In the genomic region with DNA sequence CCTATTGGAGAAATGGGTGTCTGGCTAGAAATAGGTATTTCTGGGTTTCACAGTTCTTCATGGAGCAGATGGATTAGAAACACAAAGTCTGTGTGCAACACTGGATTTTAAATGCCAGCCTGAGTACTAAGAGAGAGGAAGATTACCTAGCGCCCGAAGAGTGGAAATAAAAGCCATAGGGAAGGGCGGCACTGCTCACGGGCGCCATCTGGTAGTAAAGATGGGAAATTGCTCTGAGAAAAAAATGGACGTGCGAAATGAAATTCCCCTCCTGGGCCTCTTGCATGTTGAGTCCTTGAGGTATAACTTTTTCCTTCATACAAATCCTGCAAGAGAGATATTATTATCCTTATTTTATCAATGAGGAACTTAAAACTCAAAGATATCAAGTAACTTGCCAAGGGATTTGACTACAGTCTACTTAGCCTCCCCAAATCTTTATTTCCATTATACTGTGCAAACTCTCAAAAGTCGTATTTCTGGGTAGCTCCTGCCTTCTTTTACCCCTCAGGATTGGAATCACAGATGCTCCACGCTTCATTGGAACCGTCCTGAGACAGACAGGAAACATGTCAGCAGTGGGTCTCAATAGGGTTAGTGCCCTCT, we compare ENCODE assay signal across 1 cellular context.
TF ChIP-seq lines count a peak whose summit lies in the region.

No MANE protein-coding gene starts in this region.

TF ChIP-seq in K562, 482 proteins besides CTCF, POLR2A, EP300 and RAD21 (continued from another document):
- TF ChIP-seq ETV6 (IDR thresholded peaks at IDR 0.05; ENCODE audit: borderline replicate concordance in 1 of 2, low read depth in 2 of 2, low read length in 1 of 2), result no peak
- TF ChIP-seq ETV6 (CRISPR knock-in tag; IDR thresholded peaks at IDR 0.05; ENCODE audit: borderline replicate concordance), result no peak
- 0 out of 2 replicates have a peak, but pooled peaks have one; percentile 27 for TF ChIP-seq SMAD4 (CRISPR knock-in tag; conservative IDR thresholded peaks at IDR 0.05)
- peak; percentile 35; the same call in 1 of the 2 replicates for TF ChIP-seq JUND (IDR thresholded peaks at IDR 0.05; ENCODE audit: borderline replicate concordance, low read depth, low read length)
- no peak; the same call in 2 of the 3 replicates for TF ChIP-seq JUND (tag; IDR thresholded peaks at IDR 0.05; ENCODE audit: borderline replicate concordance, low read depth, low read length)
- TF ChIP-seq L3MBTL2 (IDR thresholded peaks at IDR 0.05), result peak; percentile 40; the same call in 1 of the 2 replicates
- peak; percentile 33 for TF ChIP-seq BRD9 (IDR thresholded peaks at IDR 0.05; ENCODE audit: low read depth, partially characterized antibody)
- TF ChIP-seq, protein P1, sequence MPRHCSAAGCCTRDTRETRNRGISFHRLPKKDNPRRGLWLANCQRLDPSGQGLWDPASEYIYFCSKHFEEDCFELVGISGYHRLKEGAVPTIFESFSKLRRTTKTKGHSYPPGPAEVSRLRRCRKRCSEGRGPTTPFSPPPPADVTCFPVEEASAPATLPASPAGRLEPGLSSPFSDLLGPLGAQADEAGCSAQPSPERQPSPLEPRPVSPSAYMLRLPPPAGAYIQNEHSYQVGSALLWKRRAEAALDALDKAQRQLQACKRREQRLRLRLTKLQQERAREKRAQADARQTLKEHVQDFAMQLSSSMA (CRISPR knock-in tag; IDR thresholded peaks at IDR 0.05), result no peak
- TF ChIP-seq ZNF384 (IDR thresholded peaks at IDR 0.05; ENCODE audit: low read depth, low read length), result peak; percentile 81
- peak; percentile 84 for TF ChIP-seq SMC3 (conservative IDR thresholded peaks at IDR 0.05; ENCODE audit: insufficient read depth, low read depth, low read length)
- TF ChIP-seq, protein P2, sequence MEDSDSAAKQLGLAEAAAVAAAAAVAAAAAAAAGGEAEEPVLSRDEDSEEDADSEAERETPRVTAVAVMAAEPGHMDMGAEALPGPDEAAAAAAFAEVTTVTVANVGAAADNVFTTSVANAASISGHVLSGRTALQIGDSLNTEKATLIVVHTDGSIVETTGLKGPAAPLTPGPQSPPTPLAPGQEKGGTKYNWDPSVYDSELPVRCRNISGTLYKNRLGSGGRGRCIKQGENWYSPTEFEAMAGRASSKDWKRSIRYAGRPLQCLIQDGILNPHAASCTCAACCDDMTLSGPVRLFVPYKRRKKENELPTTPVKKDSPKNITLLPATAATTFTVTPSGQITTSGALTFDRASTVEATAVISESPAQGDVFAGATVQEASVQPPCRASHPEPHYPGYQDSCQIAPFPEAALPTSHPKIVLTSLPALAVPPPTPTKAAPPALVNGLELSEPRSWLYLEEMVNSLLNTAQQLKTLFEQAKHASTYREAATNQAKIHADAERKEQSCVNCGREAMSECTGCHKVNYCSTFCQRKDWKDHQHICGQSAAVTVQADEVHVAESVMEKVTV (CRISPR knock-in tag; IDR thresholded peaks at IDR 0.05), result peak; percentile 89
- 0 out of 2 replicates have a peak, but pooled peaks have one; percentile 13 for TF ChIP-seq KLF16 (IDR thresholded peaks at IDR 0.05)
- TF ChIP-seq, protein P3, sequence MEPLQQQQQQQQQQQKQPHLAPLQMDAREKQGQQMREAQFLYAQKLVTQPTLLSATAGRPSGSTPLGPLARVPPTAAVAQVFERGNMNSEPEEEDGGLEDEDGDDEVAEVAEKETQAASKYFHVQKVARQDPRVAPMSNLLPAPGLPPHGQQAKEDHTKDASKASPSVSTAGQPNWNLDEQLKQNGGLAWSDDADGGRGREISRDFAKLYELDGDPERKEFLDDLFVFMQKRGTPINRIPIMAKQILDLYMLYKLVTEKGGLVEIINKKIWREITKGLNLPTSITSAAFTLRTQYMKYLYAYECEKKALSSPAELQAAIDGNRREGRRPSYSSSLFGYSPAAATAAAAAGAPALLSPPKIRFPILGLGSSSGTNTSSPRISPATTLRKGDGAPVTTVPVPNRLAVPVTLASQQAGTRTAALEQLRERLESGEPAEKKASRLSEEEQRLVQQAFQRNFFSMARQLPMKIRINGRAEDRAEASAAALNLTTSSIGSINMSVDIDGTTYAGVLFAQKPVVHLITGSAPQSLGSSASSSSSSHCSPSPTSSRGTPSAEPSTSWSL (CRISPR knock-in tag; IDR thresholded peaks at IDR 0.05; ENCODE audit: borderline replicate concordance), result no peak
- TF ChIP-seq RB1 (IDR thresholded peaks at IDR 0.05; ENCODE audit: low read depth), result peak; percentile 27; the same call in 1 of the 2 replicates
- TF ChIP-seq YY1 (IDR thresholded peaks at IDR 0.05; ENCODE audit: borderline replicate concordance in 1 of 3, control insufficient read depth in 1 of 3, extremely low read depth in 1 of 3, insufficient read depth in 3 of 3, insufficient read length in 1 of 3, insufficient replicate concordance in 2 of 3, low read depth in 1 of 3, low read length in 2 of 3), result peak in 1 of 3 experiments; percentile 55
- no peak for TF ChIP-seq RFX5 (IDR thresholded peaks at IDR 0.05; ENCODE audit: low read depth, low read length)
- TF ChIP-seq MYNN (IDR thresholded peaks at IDR 0.05), result peak; percentile 78; the same call in 1 of the 2 replicates
- no peak for TF ChIP-seq MYNN (CRISPR knock-in tag; IDR thresholded peaks at IDR 0.05)
- TF ChIP-seq ARID2 (IDR thresholded peaks at IDR 0.05), result peak; percentile 67; the same call in 1 of the 2 replicates
- TF ChIP-seq CXXC5 (CRISPR knock-in tag; IDR thresholded peaks at IDR 0.05), result 0 out of 2 replicates have a peak, but pooled peaks have one; percentile 26
- TF ChIP-seq, protein P4, sequence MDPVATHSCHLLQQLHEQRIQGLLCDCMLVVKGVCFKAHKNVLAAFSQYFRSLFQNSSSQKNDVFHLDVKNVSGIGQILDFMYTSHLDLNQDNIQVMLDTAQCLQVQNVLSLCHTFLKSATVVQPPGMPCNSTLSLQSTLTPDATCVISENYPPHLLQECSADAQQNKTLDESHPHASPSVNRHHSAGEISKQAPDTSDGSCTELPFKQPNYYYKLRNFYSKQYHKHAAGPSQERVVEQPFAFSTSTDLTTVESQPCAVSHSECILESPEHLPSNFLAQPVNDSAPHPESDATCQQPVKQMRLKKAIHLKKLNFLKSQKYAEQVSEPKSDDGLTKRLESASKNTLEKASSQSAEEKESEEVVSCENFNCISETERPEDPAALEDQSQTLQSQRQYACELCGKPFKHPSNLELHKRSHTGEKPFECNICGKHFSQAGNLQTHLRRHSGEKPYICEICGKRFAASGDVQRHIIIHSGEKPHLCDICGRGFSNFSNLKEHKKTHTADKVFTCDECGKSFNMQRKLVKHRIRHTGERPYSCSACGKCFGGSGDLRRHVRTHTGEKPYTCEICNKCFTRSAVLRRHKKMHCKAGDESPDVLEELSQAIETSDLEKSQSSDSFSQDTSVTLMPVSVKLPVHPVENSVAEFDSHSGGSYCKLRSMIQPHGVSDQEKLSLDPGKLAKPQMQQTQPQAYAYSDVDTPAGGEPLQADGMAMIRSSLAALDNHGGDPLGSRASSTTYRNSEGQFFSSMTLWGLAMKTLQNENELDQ (CRISPR knock-in tag; IDR thresholded peaks at IDR 0.05; ENCODE audit: borderline replicate concordance), result no peak
TF ChIP-seq in K562: peak in this region for 13.
